19 cellular contexts compared by ENCODE assay signal in genomic region chr5:12659675-12660074, GRCh38.
DNase-seq lines count a peak whose midpoint lies in the region; ATAC-seq and TF ChIP-seq lines count a peak whose summit lies in the region.
"Had no signal": no experiment of that assay in that cellular context is flagged by ENCODE, and none has a peak within 500 bp of the region (broad histone marks: within the 10 kb centered on the region; RNA-seq: fewer than 3 reads in every experiment).

No MANE protein-coding gene starts in this region.

- H3K18ac ChIP-seq in H9 (ENCODE audit: insufficient read length, low read depth, low read length) = no peak overlapping the region

- no peak overlapping the region for H2BK12ac ChIP-seq in H9 (ENCODE audit: insufficient read length, low read depth, low read length)

- no peaks in the 10 kb centered on the region for H3K27me3 ChIP-seq in H9 (ENCODE audit: insufficient read depth, low read length)

- no peak overlapping the region for H3K56ac ChIP-seq in H9 (ENCODE audit: insufficient read length, low read depth, low read length)

- no peaks in the 10 kb centered on the region for H3K4me1 ChIP-seq in H9 (ENCODE audit: insufficient read depth, low read length)

- no peak for ATAC-seq in WTC11
- ATAC-seq in HG02840 (IDR thresholded peaks at IDR 0.05; ENCODE audit: low FRiP score, unreplicated experiment) = no peak
- ATAC-seq: GM12878, Right ventricle myocardium inferior had no signal

- H4K20me1 ChIP-seq in H9 (ENCODE audit: control insufficient read depth, insufficient read depth, insufficient read length) = no peaks in the 10 kb centered on the region

- H2AFZ ChIP-seq in H9 (ENCODE audit: low read length) = no peak overlapping the region

- no peak overlapping the region for H2BK15ac ChIP-seq in H9 (ENCODE audit: low read depth, low read length)

- H3K79me1 ChIP-seq in H9 (ENCODE audit: insufficient read depth, low read depth, low read length, poor library complexity, severe bottlenecking) = peaks cover 2% of the 10 kb centered on the region

- no peak overlapping the region for H3K4ac ChIP-seq in H9 (ENCODE audit: low read depth, low read length)

- H3K23ac ChIP-seq in H9 (ENCODE audit: insufficient read length, low read depth, low read length) = no peak overlapping the region

- H3K9me3 Mint-ChIP-seq in H9 (peaks cover 17 to 25% of the 10 kb centered on the region in 2 experiments; a peak in 4 of 5 replicates), WTC11 (peaks cover 30% of the 10 kb centered on the region)

- no peak overlapping the region for H3T11ph ChIP-seq in H9 (ENCODE audit: low read length)

- H3K4me2 ChIP-seq in H9 (ENCODE audit: insufficient read depth, insufficient read length, low read length) = no peak overlapping the region

- H3K36me3 Mint-ChIP-seq in H9 (ENCODE audit: insufficient read depth in 1 of 3, low read depth in 3 of 3) (peaks cover 71 to 82% (median 75%) of the 10 kb centered on the region in 3 experiments), WTC11 (peaks cover 87% of the 10 kb centered on the region)
- H3K36me3 Mint-ChIP-seq: CD4-positive, CD25-positive, alpha-beta regulatory T cell; IgD-negative memory B cell had no signal

- H3K4me3 Mint-ChIP-seq in H9 = no peak overlapping the region
- H3K4me3 Mint-ChIP-seq in WTC11 = no peak overlapping the region
- H3K4me3 Mint-ChIP-seq: CD4-positive, CD25-positive, alpha-beta regulatory T cell; IgD-negative memory B cell; T-helper 1 cell treated with Interleukin-12 subunit alpha and Interleukin-12 subunit beta and Interleukin-4 antibody, amounts not matched to agents 30 μg/mL and 1 μg/mL, for 36 hours had no signal

- 0 out of 2 replicates have a peak, but pooled peaks cover 2% of the 10 kb centered on the region for H3K27me3 Mint-ChIP-seq in H9 (ENCODE audit: low read depth)
- no peaks in the 10 kb centered on the region; the same call in 1 of the 2 replicates for H3K27me3 Mint-ChIP-seq in WTC11 (ENCODE audit: low read depth)
- H3K27me3 Mint-ChIP-seq: CD4-positive, CD25-positive, alpha-beta regulatory T cell; IgD-negative memory B cell had no signal

- H3K27ac Mint-ChIP-seq in H9 (peak overlapping the region in 2 of 3 experiments; percentile 26 to 70; a peak in 2 of 7 replicates), WTC11 (peak overlapping the region; percentile 16)
- H3K27ac Mint-ChIP-seq: CD4-positive, CD25-positive, alpha-beta regulatory T cell; IgD-negative memory B cell; T-helper 1 cell treated with Interleukin-12 subunit alpha and Interleukin-12 subunit beta and Interleukin-4 antibody, amounts not matched to agents 30 μg/mL and 1 μg/mL, for 36 hours had no signal

- WGBS in H9 (ENCODE audit: extremely low coverage, insufficient read length, low lambda C conversion rate) = no CpG with 5 or more reads among the region's 5 CpGs

- no peaks in the 10 kb centered on the region for H3K9me3 ChIP-seq in H9 (ENCODE audit: control insufficient read depth, low read depth, low read length)

- H4K91ac ChIP-seq in H9 (ENCODE audit: insufficient read length, low read depth, low read length) = no peak overlapping the region

- no peak overlapping the region for H2AK5ac ChIP-seq in H9 (ENCODE audit: insufficient read length, low read length)

- no peak overlapping the region for H4K5ac ChIP-seq in H9 (ENCODE audit: insufficient read length, low read depth, low read length)

- no peaks in the 10 kb centered on the region for H3K23me2 ChIP-seq in H9 (ENCODE audit: insufficient read length, low read depth, low read length, poor library complexity, severe bottlenecking)

- no peak for TF ChIP-seq CTCF in H9 (conservative IDR thresholded peaks at IDR 0.05)
- TF ChIP-seq CTCF in WTC11 (IDR thresholded peaks at IDR 0.05) = no peak

- no peak overlapping the region for H2BK20ac ChIP-seq in H9 (ENCODE audit: low read depth, low read length, poor library complexity, severe bottlenecking)

- no peak overlapping the region for H2BK120ac ChIP-seq in H9 (ENCODE audit: low read depth, low read length, poor library complexity, severe bottlenecking)

- H4K8ac ChIP-seq in H9 (replicated peaks; ENCODE audit: insufficient read length, low read depth, low read length) = no peak overlapping the region

- DNase-seq in H9 (no peak), NCI-H146 treated with DMSO at 0.1 percent for 48 hours (lab: John Stamatoyannopoulos, UW; ENCODE audit: unreplicated experiment) (peak; percentile 3), NCI-H510A treated with DMSO at 0.1 percent for 48 hours (lab: John Stamatoyannopoulos, UW) (peak; percentile 97), WTC11 (ENCODE audit: low spot score) (no peak), AG08396 (ENCODE audit: low spot score) (no peak)
- DNase-seq in stimulated activated CD4-positive, alpha-beta T cell treated with anti-CD3 and anti-CD28 coated beads, Interleukin-1b, Interleukin-23, amount 100 ng/mL, for 48 hours = no peak
- DNase-seq: CD4-positive, CD25-positive, alpha-beta regulatory T cell; DND-41; GOT3; Karpas-422; NCI-H2081 treated with DMSO at 0.1 percent for 48 hours; NCI-H524; NCI-H774; OCI-M1 had no signal

- H3K9ac ChIP-seq in H9 (ENCODE audit: extremely low read depth, insufficient read length, low read length) = no peak overlapping the region

- POLR2A ChIA-PET in WTC11 (lab: Charles Lee) = no interaction called here

- H3K27ac ChIP-seq in H9 (ENCODE audit: insufficient read length, low read depth, low read length) = no peak overlapping the region

- no peak overlapping the region for H2BK5ac ChIP-seq in H9 (ENCODE audit: insufficient read length, low read length)

- CTCF ChIA-PET in WTC11 (lab: Charles Lee) = no interaction called here

- no peak overlapping the region for H3K14ac ChIP-seq in H9 (ENCODE audit: insufficient read depth, low read length)

- peaks cover 39 to 40% of the 10 kb centered on the region in 2 experiments for H3K4me1 Mint-ChIP-seq in H9
- peaks cover 78% of the 10 kb centered on the region for H3K4me1 Mint-ChIP-seq in WTC11
- H3K4me1 Mint-ChIP-seq: CD4-positive, CD25-positive, alpha-beta regulatory T cell; IgD-negative memory B cell had no signal

- peaks cover 9% of the 10 kb centered on the region; the same call in 1 of the 2 replicates for H3K79me2 ChIP-seq in H9 (ENCODE audit: insufficient read depth, low read length)

TF ChIP-seq in WTC11, 78 proteins besides CTCF, POLR2A, EP300 and RAD21 (continues in another document):
- TF ChIP-seq ZNF671 (CRISPR knock-in tag; IDR thresholded peaks at IDR 0.05) (peak; percentile 13; the same call in 1 of the 2 replicates), IRF1 (CRISPR knock-in tag; IDR thresholded peaks at IDR 0.05) (no peak), ZNF416 (CRISPR knock-in tag; IDR thresholded peaks at IDR 0.05) (peak; percentile 7; the same call in 1 of the 2 replicates), ATF2 (CRISPR knock-in tag; IDR thresholded peaks at IDR 0.05; ENCODE audit: borderline replicate concordance, low read depth) (no peak), EMX1 (CRISPR knock-in tag; IDR thresholded peaks at IDR 0.05) (peak; percentile 57), AR (CRISPR knock-in tag; IDR thresholded peaks at IDR 0.05) (peak; percentile 87), FOXJ3 (CRISPR knock-in tag; IDR thresholded peaks at IDR 0.05; ENCODE audit: borderline replicate concordance) (no peak), GTF2I (CRISPR knock-in tag; conservative IDR thresholded peaks at IDR 0.05) (no peak), PRRX2 (CRISPR knock-in tag; IDR thresholded peaks at IDR 0.05) (0 out of 2 replicates have a peak, but pooled peaks have one; percentile 67), FOXK1 (CRISPR knock-in tag; IDR thresholded peaks at IDR 0.05) (no peak)

Comparison
In these comparisons a context has a peak if more than half of its experiments do, and no peak if none do; other contexts are left out.
1. DNase-seq: peak in NCI-H146 treated with DMSO at 0.1 percent for 48 hours (single experiment) and NCI-H510A treated with DMSO at 0.1 percent for 48 hours (single experiment); none in H9 (single experiment), WTC11 (single experiment), AG08396 (single experiment) and stimulated activated CD4-positive, alpha-beta T cell treated with anti-CD3 and anti-CD28 coated beads, Interleukin-1b, Interleukin-23, amount 100 ng/mL, for 48 hours (single experiment).